ENCODE assay signal across 9 cellular contexts in genomic region chr10:69319911-69320316, GRCh38. TPM values are rescaled to one million over a fixed set of nuclear protein-coding genes. Genes with fewer than 3 reads are reported as not detected.
DNase-seq lines count a peak whose midpoint lies in the region; ATAC-seq, FAIRE-seq and TF ChIP-seq lines count a peak whose summit lies in the region.
"Had no signal": no experiment of that assay in that cellular context is flagged by ENCODE, and none has a peak within 500 bp of the region (broad histone marks: within the 10 kb centered on the region; RNA-seq: fewer than 3 reads in every experiment).

No MANE protein-coding gene starts in this region.

- TF ChIP-seq EP300 in H1 (IDR thresholded peaks at IDR 0.05; ENCODE audit: borderline replicate concordance in 1 of 2, low read depth in 2 of 2, low read length in 2 of 2): no peak

- H2BK5ac ChIP-seq in H1 (ENCODE audit: low read depth, low read length): peak overlapping the region; percentile 77; the same call in 1 of the 2 replicates

- H3K9me3 ChIP-seq in PC-3 (ENCODE audit: low read length) (no peaks in the 10 kb centered on the region), H1 (ENCODE audit: insufficient read depth in 2 of 2, low read depth in 1 of 2, low read length in 1 of 2) (no peaks in the 10 kb centered on the region), neural progenitor cell (ENCODE audit: low read depth) (no peaks in the 10 kb centered on the region)

- peaks cover 6% of the 10 kb centered on the region for H3K27me3 Mint-ChIP-seq in neural progenitor cell (ENCODE audit: insufficient read depth, low read depth)

- POLR2A ChIA-PET in PC-3 (lab: Charles Lee; ENCODE audit: unreplicated experiment) (interaction anchor here (0.5 to 1.1 kb wide), 3 partner anchors 8 to 43 kb away, joined by 3 to 11 read pairs (median 7); no protein-coding TSS in a partner anchor), H1 (lab: Charles Lee; ENCODE audit: partially characterized antibody) (interaction anchor here (0.7 to 3.4 kb wide), 3 partner anchors 8 to 18 kb away, joined by 3 to 16 read pairs (median 4); no protein-coding TSS in a partner anchor)

- peaks cover 9% of the 10 kb centered on the region for H3K23me2 ChIP-seq in H1 (ENCODE audit: low read depth, low read length)

- H3F3A ChIP-seq in PC-3 (ENCODE audit: low read length, unreplicated experiment) (peaks cover 6% of the 10 kb centered on the region), neural progenitor cell (ENCODE audit: low read depth) (peaks cover 10% of the 10 kb centered on the region)

- peaks cover 31% of the 10 kb centered on the region for H3K4me1 Mint-ChIP-seq in neural progenitor cell

- H2BK12ac ChIP-seq in H1 (ENCODE audit: low read depth, low read length): peak overlapping the region; percentile 19; the same call in 1 of the 2 replicates

- no peak for TF ChIP-seq CTCF in C4-2B (conservative IDR thresholded peaks at IDR 0.05)
- TF ChIP-seq CTCF in PC-3 (conservative IDR thresholded peaks at IDR 0.05; ENCODE audit: low read depth, low read length): no peak
- TF ChIP-seq CTCF in H1 (IDR thresholded peaks at IDR 0.05; ENCODE audit: control extremely low read depth in 1 of 3, insufficient read depth in 1 of 3, low read depth in 1 of 3, low read length in 3 of 3): no peak
- no peak for TF ChIP-seq CTCF in neural progenitor cell (IDR thresholded peaks at IDR 0.05)

- DNase-seq in PC-3 (peak; percentile 46), H1 (ENCODE audit: low read depth in 1 of 2, low spot score in 2 of 2) (no peak), neural progenitor cell (ENCODE audit: low spot score) (no peak), GOT3 (lab: John Stamatoyannopoulos, UW) (no peak), NCI-H2081 treated with DMSO at 0.1 percent for 48 hours (lab: John Stamatoyannopoulos, UW) (no peak)
- DNase-seq: SHP77 treated with DMSO at 0.1 percent for 48 hours had no signal

- H4K8ac ChIP-seq in H1 (ENCODE audit: extremely low read depth, insufficient read depth, low read length): no peak overlapping the region

- peak overlapping the region; percentile 61 for H3K4ac ChIP-seq in H1 (replicated peaks; ENCODE audit: insufficient read length, low read depth, low read length)

- 67% methylated on average over 7 of the region's 7 CpGs; no CpG with 5 or more reads in 1 of the 2 experiments for WGBS in H1 (ENCODE audit: extremely low coverage in 1 of 2, insufficient coverage in 1 of 2, insufficient read length in 1 of 2, insufficient replicate concordance in 2 of 2, low coverage in 1 of 2, low lambda C conversion rate in 2 of 2, missing lambda C conversion rate in 1 of 2), 2 experiments

- H3K9ac ChIP-seq in PC-3 (ENCODE audit: low read length) (peak overlapping the region; percentile 77), H1 (replicated peaks in 1 of 4; ENCODE audit: extremely low read depth in 1 of 4, low read depth in 3 of 4, low read length in 3 of 4) (peak overlapping the region in 1 of 4 experiments; percentile 39; a peak in 2 of 7 replicates), neural progenitor cell (no peak overlapping the region)

- peaks cover 62% of the 10 kb centered on the region for H3K79me2 ChIP-seq in PC-3 (ENCODE audit: low read length)
- H3K79me2 ChIP-seq in H1 (ENCODE audit: control insufficient read depth in 1 of 2, insufficient read depth in 2 of 2, low read length in 2 of 2): peaks cover 45 to 60% of the 10 kb centered on the region in 2 experiments
- H3K79me2 ChIP-seq in neural progenitor cell (ENCODE audit: low read depth): peaks cover 58% of the 10 kb centered on the region

- H2AK5ac ChIP-seq in H1 (ENCODE audit: low read depth, low read length): no peak overlapping the region

- H3K27ac Mint-ChIP-seq in neural progenitor cell: no peak overlapping the region

- intact Hi-C loops in PC-3 (cut with micrococcal nuclease): loop anchor here (1.0 to 5.0 kb wide), 6 partner anchors 29 to 198 kb away; partner anchors contain the start of gene VPS26A

- no peak overlapping the region for H2BK20ac ChIP-seq in H1 (ENCODE audit: low read length)

- no peak overlapping the region for H3K23ac ChIP-seq in H1 (ENCODE audit: insufficient read length)

- H3K27ac ChIP-seq in C4-2B (peak overlapping the region; percentile 88), PC-3 (ENCODE audit: low read length) (peak overlapping the region; percentile 52), H1 (ENCODE audit: low read depth, low read length) (no peak overlapping the region), neural progenitor cell (no peak overlapping the region)

- H4K20me1 ChIP-seq in PC-3 (ENCODE audit: low read length) (peaks cover 10% of the 10 kb centered on the region; the same call in 1 of the 2 replicates), H1 (replicated peaks in 1 of 2; ENCODE audit: control insufficient read depth in 1 of 2, insufficient read depth in 2 of 2, low read length in 2 of 2) (peaks cover 4 to 14% of the 10 kb centered on the region in 2 experiments), neural progenitor cell (ENCODE audit: low read depth) (peaks cover 20% of the 10 kb centered on the region)

- peak overlapping the region; percentile 87 for H3K4me2 ChIP-seq in PC-3 (ENCODE audit: low read length)
- peak overlapping the region; percentile 82 to 97 for H3K4me2 ChIP-seq in H1 (ENCODE audit: insufficient read depth in 1 of 2, low read depth in 2 of 2, low read length in 2 of 2)
- peak overlapping the region; percentile 89 for H3K4me2 ChIP-seq in neural progenitor cell

- H3K36me3 Mint-ChIP-seq in neural progenitor cell: no peaks in the 10 kb centered on the region

- H3K36me3 ChIP-seq in PC-3 (ENCODE audit: low read depth, low read length) (no peaks in the 10 kb centered on the region), H1 (ENCODE audit: control insufficient read depth in 2 of 4, insufficient read depth in 4 of 4, low read length in 3 of 4) (no peaks in the 10 kb centered on the region), neural progenitor cell (no peaks in the 10 kb centered on the region)

- no peak for ATAC-seq in PC-3
- ATAC-seq in HG03135 (IDR thresholded peaks at IDR 0.05; ENCODE audit: unreplicated experiment): no peak
- ATAC-seq in GM19395 (IDR thresholded peaks at IDR 0.05; ENCODE audit: unreplicated experiment): no peak

- H3K9me3 Mint-ChIP-seq in neural progenitor cell: no peaks in the 10 kb centered on the region

- CTCF ChIA-PET in PC-3 (lab: Charles Lee) (interaction anchor here (0.6 to 1.2 kb wide), 2 partner anchors 70 to 1382 kb away, joined by 3 to 6 read pairs; no protein-coding TSS in a partner anchor), H1 (lab: Charles Lee; ENCODE audit: partially characterized antibody) (interaction anchor here (0.8 to 4.4 kb wide), 6 partner anchors 8 to 87 kb away, joined by 3 to 23 read pairs (median 6); no protein-coding TSS in a partner anchor)

- peak overlapping the region; percentile 94 for H3K4me3 Mint-ChIP-seq in neural progenitor cell

- TF ChIP-seq RAD21 in H1 (IDR thresholded peaks at IDR 0.05 in 1 of 2, conservative IDR thresholded peaks at IDR 0.05 in 1 of 2; ENCODE audit: low read depth in 2 of 2, low read length in 2 of 2): no peak

- H2BK15ac ChIP-seq in H1 (ENCODE audit: low read length): no peak overlapping the region

- no peak for FAIRE-seq in H1 (lab: Jason Lieb, UNC)

- no peaks in the 10 kb centered on the region for H3K9me2 ChIP-seq in PC-3 (replicated peaks; ENCODE audit: low read length)

- H3K4me1 ChIP-seq in PC-3 (ENCODE audit: insufficient read depth, low read length): peaks cover 39% of the 10 kb centered on the region
- peaks cover 16 to 38% (median 25%) of the 10 kb centered on the region in 4 experiments for H3K4me1 ChIP-seq in H1 (replicated peaks in 1 of 4; ENCODE audit: control insufficient read depth in 3 of 4, insufficient read depth in 4 of 4, low read length in 3 of 4)
- peaks cover 11% of the 10 kb centered on the region for H3K4me1 ChIP-seq in neural progenitor cell

- H3K4me3 ChIP-seq in PC-3 (ENCODE audit: low read length) (peak overlapping the region; percentile 89), H1 (ENCODE audit: extremely low read depth in 1 of 4, insufficient read depth in 2 of 4, low read depth in 3 of 4, low read length in 4 of 4) (peak overlapping the region; percentile 78 to 98 (median 91); a peak in 7 of 8 replicates), neural progenitor cell (peak overlapping the region; percentile 93)

- no peak overlapping the region for H4K5ac ChIP-seq in H1 (ENCODE audit: insufficient read length, low read depth, low read length)

- no peak for TF ChIP-seq POLR2A in H1 (IDR thresholded peaks at IDR 0.05; ENCODE audit: control extremely low read depth in 1 of 2, low read depth in 2 of 2, low read length in 2 of 2)

- H2AFZ ChIP-seq in PC-3 (ENCODE audit: low read length) (peak overlapping the region; percentile 98), H1 (ENCODE audit: low read length) (no peak overlapping the region), neural progenitor cell (replicated peaks) (no peak overlapping the region)

- peak overlapping the region; percentile 59 for H4K91ac ChIP-seq in H1 (replicated peaks; ENCODE audit: insufficient read length, low read length)

- H3K18ac ChIP-seq in H1 (ENCODE audit: extremely low read depth, low read length): peak overlapping the region; percentile 38; the same call in 1 of the 2 replicates

- H2BK120ac ChIP-seq in H1 (replicated peaks; ENCODE audit: low read depth, low read length): no peak overlapping the region

- peaks cover 14% of the 10 kb centered on the region; the same call in 1 of the 2 replicates for H3K79me1 ChIP-seq in H1 (ENCODE audit: low read depth, low read length)

- no TSS peak for BruUV-seq in PC-3 (replicated peaks; lab: Mats Ljungman, UMichigan)

- H3K27me3 ChIP-seq in PC-3 (ENCODE audit: low read length) (no peaks in the 10 kb centered on the region), H1 (replicated peaks in 1 of 4; ENCODE audit: control insufficient read depth in 3 of 4, extremely low read depth in 1 of 4, insufficient read depth in 3 of 4, low read length in 3 of 4) (no peaks in the 10 kb centered on the region), neural progenitor cell (no peaks in the 10 kb centered on the region)

- H3K14ac ChIP-seq in H1 (ENCODE audit: insufficient read length): no peak overlapping the region

- no peak overlapping the region for H3K56ac ChIP-seq in H1 (replicated peaks; ENCODE audit: insufficient read length, low read depth, low read length)

TF ChIP-seq in H1, 55 proteins besides CTCF, POLR2A, EP300 and RAD21 (continues in another document):
- no peak for TF ChIP-seq SP4 (IDR thresholded peaks at IDR 0.05; ENCODE audit: low read length)
- no peak for TF ChIP-seq PHF8 (conservative IDR thresholded peaks at IDR 0.05; ENCODE audit: low read depth, low read length)

RNA-seq across cellular contexts. Expression of gene HK1, which starts 41.6 kb away (rescaled TPM):
- total RNA-seq in PC-3 (2014; rRNA removed) (189 and 208 TPM in 2 replicates), neural progenitor cell (ENCODE audit: low replicate concordance) (30.1 and 45.8 TPM in 2 replicates)
- 237 and 247 TPM in 2 replicates for total RNA-seq in H1 (2021; fragmentation: NEBNext Ultra II Directional; extraction: Animal tissue kit (Norgen Biotek cat#: 25700))
- 55.8 and 91.2 TPM in 2 replicates for polyA plus RNA-seq in H1 (2011; rRNA removed)
- 99.9 TPM for polyA plus RNA-seq in H1 (2011; cell fraction: cytosol; rRNA removed)
- 110 TPM for polyA plus RNA-seq in H1 (2011; cell fraction: nucleus; rRNA removed)
- 178 to 213 TPM (median 203 TPM) in 4 replicates for polyA plus RNA-seq in H1 (2012, experiment 1 of 2)
- polyA plus RNA-seq in H1 (2012, experiment 2 of 2): 65.2 TPM
- 115 TPM for polyA plus RNA-seq in H1 (2013, experiment 1 of 2)
- polyA plus RNA-seq in H1 (2013, experiment 2 of 2): 110 TPM
- polyA minus RNA-seq in H1 (2011; rRNA and poly(A)+ RNA removed): 135 and 144 TPM in 2 replicates
- 76.1 TPM for polyA minus RNA-seq in H1 (2011; cell fraction: cytosol; rRNA and poly(A)+ RNA removed)
- polyA minus RNA-seq in H1 (2011; cell fraction: nucleus; rRNA and poly(A)+ RNA removed): 44.9 TPM

Comparison
In these comparisons a context has a peak if more than half of its experiments do, and no peak if none do; other contexts are left out.
1. H3K27ac ChIP-seq: peak in C4-2B (single experiment) and PC-3 (single experiment); none in H1 (single experiment) and neural progenitor cell (single experiment).
2. Peak in every context shown above with its lines, with median percentiles within 50 percentile points of each other: H3K4me2 ChIP-seq and H3K4me3 ChIP-seq.